Comparison of ENCODE assay signal across 8 cellular contexts in genomic region chr3:121545049-121545563, GRCh38. TPM values are rescaled to one million over a fixed set of nuclear protein-coding genes. Genes with fewer than 3 reads are reported as not detected.
A peak's percentile ranks its signal among the peaks of the same experiment; 100 is the strongest.
DNase-seq lines count a peak whose midpoint lies in the region; ATAC-seq and TF ChIP-seq lines count a peak whose summit lies in the region.

No MANE protein-coding gene starts in this region.

- no peaks in the 10 kb centered on the region for H3K36me3 ChIP-seq in lung (ENCODE audit: control insufficient read depth in 2 of 2, insufficient read depth in 2 of 2, low read length in 2 of 2)
- no peaks in the 10 kb centered on the region for H3K36me3 ChIP-seq in vagina

- peak; percentile 29 for DNase-seq in activated CD4-positive, alpha-beta T cell treated with anti-CD3 and anti-CD28 coated beads for 36 hours
- DNase-seq in activated CD4-positive, alpha-beta T cell treated with anti-CD3 and anti-CD28 coated beads, Interleukin-2, amount 50 U/mL, for 1 hour, result no peak
- peak; percentile 47 for DNase-seq in HuH-7.5 (ENCODE audit: low spot score)
- DNase-seq in astrocyte of the hippocampus (ENCODE audit: low read depth, low spot score), result peak; percentile 22
- DNase-seq in lung (ENCODE audit: low spot score), result no peak
- DNase-seq in vagina (ENCODE audit: extremely low spot score in 2 of 2), result no peak
- DNase-seq in NCI-H446 (lab: John Stamatoyannopoulos, UW), result no peak
- no peak for DNase-seq in omental fat pad (ENCODE audit: low spot score)

- H3K9me3 Mint-ChIP-seq in activated CD4-positive, alpha-beta T cell treated with anti-CD3 and anti-CD28 coated beads for 36 hours (ENCODE audit: low read depth), result no peaks in the 10 kb centered on the region

- peaks cover 27% of the 10 kb centered on the region for H3K36me3 Mint-ChIP-seq in activated CD4-positive, alpha-beta T cell treated with anti-CD3 and anti-CD28 coated beads for 36 hours (ENCODE audit: low read depth)

- TF ChIP-seq CTCF in lung (IDR thresholded peaks at IDR 0.05; ENCODE audit: control extremely low read depth, extremely low read depth) (no peak), vagina (IDR thresholded peaks at IDR 0.05) (no peak), omental fat pad (IDR thresholded peaks at IDR 0.05) (no peak)

- CTCF ChIA-PET in activated CD4-positive, alpha-beta T cell treated with anti-CD3 and anti-CD28 coated beads for 36 hours (lab: Charles Lee), result interaction anchor here (0.6 to 1.4 kb wide), 5 partner anchors 16 to 715 kb away, joined by 3 to 4 read pairs (median 4); partner anchors contain the start of gene HCLS1

- H3K27ac Mint-ChIP-seq in activated CD4-positive, alpha-beta T cell treated with anti-CD3 and anti-CD28 coated beads for 36 hours, result peak overlapping the region; percentile 81

- POLR2A ChIA-PET in activated CD4-positive, alpha-beta T cell treated with anti-CD3 and anti-CD28 coated beads for 36 hours (lab: Charles Lee), result interaction anchor here (0.7 kb wide), 1 partner anchor 284 kb away, joined by 3 read pairs; no protein-coding TSS in a partner anchor

- H3K4me3 ChIP-seq in lung (peak overlapping the region; percentile 76), vagina (peak overlapping the region; percentile 50 to 51)

- H3K27me3 Mint-ChIP-seq in activated CD4-positive, alpha-beta T cell treated with anti-CD3 and anti-CD28 coated beads for 36 hours, result no peaks in the 10 kb centered on the region

- intact Hi-C loops in activated CD4-positive, alpha-beta T cell treated with anti-CD3 and anti-CD28 coated beads for 36 hours (cut with DNase I, micrococcal nuclease), result loop anchor here (5.0 to 10.0 kb wide), 9 partner anchors 290 to 1482 kb away; partner anchors contain the start of genes DTX3L (in 1 of the 2), EAF2 (in 1 of the 2), FAM162A (in 1 of the 2) and HSPBAP1 (in 1 of the 2)
- intact Hi-C loops in vagina (cut with DNase I), result no loop called here

- peak; percentile 3 for ATAC-seq in activated CD4-positive, alpha-beta T cell treated with anti-CD3 and anti-CD28 coated beads for 36 hours
- no peak for ATAC-seq in lung (ENCODE audit: insufficient read depth, low FRiP score)
- no peak for ATAC-seq in omental fat pad (ENCODE audit: low FRiP score)

- TF ChIP-seq POLR2A in vagina (IDR thresholded peaks at IDR 0.05), result no peak

- H3K4me1 ChIP-seq in lung (ENCODE audit: control insufficient read depth in 2 of 2, insufficient read depth in 2 of 2, low read length in 2 of 2), result peaks cover 0 to 5% of the 10 kb centered on the region in 2 donors
- peaks cover 12% of the 10 kb centered on the region for H3K4me1 ChIP-seq in vagina

- H3K27me3 ChIP-seq in lung (ENCODE audit: control insufficient read depth, insufficient read depth) (no peaks in the 10 kb centered on the region), vagina (no peaks in the 10 kb centered on the region)

- H3K27ac ChIP-seq in lung (ENCODE audit: low read depth in 1 of 2, low read length in 1 of 2) (no peak overlapping the region), vagina (no peak overlapping the region)

- WGBS in lung, 2 donors, result 7 to 8% methylated on average over 18 of the region's 18 CpGs

- H3K9me3 ChIP-seq in lung (ENCODE audit: control insufficient read depth in 2 of 2, insufficient read depth in 1 of 2, low read length in 1 of 2) (no peaks in the 10 kb centered on the region), vagina (no peaks in the 10 kb centered on the region)

- peak overlapping the region; percentile 91 for H3K4me3 Mint-ChIP-seq in activated CD4-positive, alpha-beta T cell treated with anti-CD3 and anti-CD28 coated beads for 36 hours

- H3K4me1 Mint-ChIP-seq in activated CD4-positive, alpha-beta T cell treated with anti-CD3 and anti-CD28 coated beads for 36 hours, result peaks cover 4% of the 10 kb centered on the region

RNA-seq across cellular contexts. Expression of gene POLQ, which starts 0.7 kb away (rescaled TPM):
- total RNA-seq in activated CD4-positive, alpha-beta T cell treated with anti-CD3 and anti-CD28 coated beads for 36 hours, result 10 to 100 TPM; 22.8 to 23.4 TPM
- total RNA-seq in lung (1 to 10 TPM in 1 of 2 donors, under 1 TPM in 1; 0.80 to 2.1 TPM), vagina (2.5 TPM), omental fat pad (under 1 TPM; 0.06 to 0.84 (median 0.25) TPM)
- polyA plus RNA-seq in lung, result under 1 TPM; 0.16 to 0.22 TPM

RNA-seq across cellular contexts. Expression of gene ARGFX, which starts 22.6 kb away (rescaled TPM):
- total RNA-seq in activated CD4-positive, alpha-beta T cell treated with anti-CD3 and anti-CD28 coated beads for 36 hours, result not detected
- total RNA-seq in lung (not detected), vagina (not detected), omental fat pad (not detected)
- not detected for polyA plus RNA-seq in lung

RNA-seq across cellular contexts. Expression of gene FBXO40, which starts 48.1 kb away (rescaled TPM):
- total RNA-seq in activated CD4-positive, alpha-beta T cell treated with anti-CD3 and anti-CD28 coated beads for 36 hours, result not detected
- total RNA-seq in lung, result under 1 TPM; 0.03 to 0.06 TPM
- polyA plus RNA-seq in lung, result not detected
- not detected for total RNA-seq in vagina
- under 1 TPM in 2 of 4 donors, not detected in 2; 0.06 to 0.32 TPM for total RNA-seq in omental fat pad

Comparison
In these comparisons a context has a peak if more than half of its experiments do, and no peak if none do; other contexts are left out.
1. DNase-seq: peak in activated CD4-positive, alpha-beta T cell treated with anti-CD3 and anti-CD28 coated beads for 36 hours (single experiment), HuH-7.5 (single experiment) and astrocyte of the hippocampus (single experiment); none in activated CD4-positive, alpha-beta T cell treated with anti-CD3 and anti-CD28 coated beads, Interleukin-2, amount 50 U/mL, for 1 hour (single experiment), lung (single experiment), vagina (0 of 2), NCI-H446 (0 of 2) and omental fat pad (single experiment).